In genomic region chr5:119452060-119452372, GRCh38 we compare ENCODE assay signal across 8 cellular contexts. TPM values are rescaled to one million over a fixed set of nuclear protein-coding genes. Genes with fewer than 3 reads are reported as not detected.
DNase-seq lines count a peak whose midpoint lies in the region; ATAC-seq and TF ChIP-seq lines count a peak whose summit lies in the region.

No MANE protein-coding gene starts in this region.

- H3K9me3 ChIP-seq in Caco-2: peaks cover 5% of the 10 kb centered on the region
- H3K9me3 ChIP-seq in OCI-LY3 (ENCODE audit: insufficient read depth, low read length): no peaks in the 10 kb centered on the region

- H3K4me3 ChIP-seq in Caco-2 (ENCODE audit: low read depth, low read length): peak overlapping the region; percentile 62
- H3K4me3 ChIP-seq in OCI-LY3 (ENCODE audit: low read length): peak overlapping the region; percentile 94

- H3K4me2 ChIP-seq in OCI-LY3 (ENCODE audit: low read length): peak overlapping the region; percentile 92

- peaks cover 1% of the 10 kb centered on the region; the same call in 1 of the 2 replicates for H3K36me3 ChIP-seq in Caco-2 (ENCODE audit: control insufficient read depth, insufficient read depth, low read length)
- no peaks in the 10 kb centered on the region for H3K36me3 ChIP-seq in OCI-LY3 (replicated peaks; ENCODE audit: low read depth, low read length)

- no peak for ATAC-seq in sciatic nerve

- H3K4me1 ChIP-seq in Caco-2: peaks cover 12% of the 10 kb centered on the region
- peaks cover 37% of the 10 kb centered on the region for H3K4me1 ChIP-seq in OCI-LY3 (ENCODE audit: low read length)

- TF ChIP-seq POLR2A in erythroblast (IDR thresholded peaks at IDR 0.05; ENCODE audit: low read length): no peak

- DNase-seq in Caco-2: no peak
- no peak for DNase-seq in endothelial cell (ENCODE audit: low spot score)
- no peak for DNase-seq in osteocyte (ENCODE audit: extremely low spot score, unreplicated experiment)
- no peak for DNase-seq in stimulated activated CD4-positive, alpha-beta T cell treated with anti-CD3 and anti-CD28 coated beads, Interleukin-2, amount 100 ng/mL, for 48 hours
- DNase-seq in erythroblast (lab: John Stamatoyannopoulos, UW): no peak
- no peak for DNase-seq in sciatic nerve (ENCODE audit: low spot score)
- no peak for DNase-seq in GM10266 (ENCODE audit: extremely low spot score)

- H2AFZ ChIP-seq in OCI-LY3 (ENCODE audit: low read depth, low read length): peak overlapping the region; percentile 86

- H3K36me3 Mint-ChIP-seq in Caco-2 (ENCODE audit: insufficient read depth, unreplicated experiment) (peaks cover 31% of the 10 kb centered on the region), endothelial cell (ENCODE audit: low read depth, unreplicated experiment) (peaks cover 15% of the 10 kb centered on the region), osteocyte (ENCODE audit: unreplicated experiment) (peaks cover 7% of the 10 kb centered on the region)

- TF ChIP-seq CTCF in Caco-2 (IDR thresholded peaks at IDR 0.05; ENCODE audit: insufficient read depth in 1 of 2, low read depth in 1 of 2, low read length in 1 of 2, severe bottlenecking in 1 of 2, unreplicated experiment in 1 of 2): no peak
- TF ChIP-seq CTCF in OCI-LY3 (IDR thresholded peaks at IDR 0.05; ENCODE audit: low read depth, low read length): no peak
- TF ChIP-seq CTCF in endothelial cell (IDR thresholded peaks at IDR 0.05; ENCODE audit: unreplicated experiment): no peak
- no peak for TF ChIP-seq CTCF in osteocyte (IDR thresholded peaks at IDR 0.05)
- TF ChIP-seq CTCF in GM10266 (IDR thresholded peaks at IDR 0.05; ENCODE audit: control insufficient read depth, insufficient read depth, low read depth, missing control alignments): no peak

- H3K79me2 ChIP-seq in OCI-LY3 (ENCODE audit: low read length): peaks cover 13% of the 10 kb centered on the region

- H3K27me3 Mint-ChIP-seq in Caco-2 (ENCODE audit: insufficient read depth, unreplicated experiment) (no peaks in the 10 kb centered on the region), endothelial cell (ENCODE audit: unreplicated experiment) (peaks cover 5% of the 10 kb centered on the region), osteocyte (ENCODE audit: unreplicated experiment) (peaks cover 7% of the 10 kb centered on the region)

- no peaks in the 10 kb centered on the region for H4K20me1 ChIP-seq in OCI-LY3 (ENCODE audit: insufficient read depth, low read length)

- no TSS peak for BruUV-seq in Caco-2 (replicated peaks; lab: Mats Ljungman, UMichigan)

- intact Hi-C loops in Caco-2 (cut with micrococcal nuclease; ENCODE audit: unreplicated experiment): loop anchor here (1.0 kb wide), 3 partner anchors 11 to 464 kb away; partner anchors contain the start of gene DTWD2
- intact Hi-C loops in sciatic nerve (cut with DNase I): no loop called here

- H3K4me1 Mint-ChIP-seq in Caco-2 (ENCODE audit: low read depth, unreplicated experiment) (peaks cover 7% of the 10 kb centered on the region), endothelial cell (ENCODE audit: unreplicated experiment) (peaks cover 7% of the 10 kb centered on the region), osteocyte (ENCODE audit: unreplicated experiment) (peaks cover 10% of the 10 kb centered on the region)

- peak overlapping the region; percentile 96 for H3K4me3 Mint-ChIP-seq in Caco-2 (ENCODE audit: unreplicated experiment)
- peak overlapping the region; percentile 96 for H3K4me3 Mint-ChIP-seq in endothelial cell (ENCODE audit: unreplicated experiment)
- peak overlapping the region; percentile 95 for H3K4me3 Mint-ChIP-seq in osteocyte (ENCODE audit: unreplicated experiment)

- POLR2A ChIA-PET in Caco-2 (lab: Charles Lee): interaction anchor here (0.6 kb wide), 1 partner anchor 184 kb away, joined by 4 read pairs; no protein-coding TSS in a partner anchor

- peak overlapping the region; percentile 73 for H3K9ac ChIP-seq in OCI-LY3 (ENCODE audit: low read length)

- H3K27ac Mint-ChIP-seq in Caco-2 (ENCODE audit: unreplicated experiment): peak overlapping the region; percentile 97
- peak overlapping the region; percentile 48 for H3K27ac Mint-ChIP-seq in endothelial cell (ENCODE audit: unreplicated experiment)
- H3K27ac Mint-ChIP-seq in osteocyte (ENCODE audit: unreplicated experiment): no peak overlapping the region

- H3K9me3 Mint-ChIP-seq in Caco-2 (ENCODE audit: unreplicated experiment) (peaks cover 21% of the 10 kb centered on the region), endothelial cell (ENCODE audit: unreplicated experiment) (peaks cover 7% of the 10 kb centered on the region), osteocyte (ENCODE audit: unreplicated experiment) (peaks cover 15% of the 10 kb centered on the region)

- H3K27ac ChIP-seq in OCI-LY3 (ENCODE audit: low read length): no peak overlapping the region

- CTCF ChIA-PET in Caco-2 (lab: Charles Lee): no interaction called here

- H3K27me3 ChIP-seq in Caco-2 (replicated peaks; ENCODE audit: control insufficient read depth, insufficient read depth, low read length) (no peaks in the 10 kb centered on the region), OCI-LY3 (ENCODE audit: low read depth, low read length) (no peaks in the 10 kb centered on the region)

RNA-seq across cellular contexts. Expression of gene HSD17B4, which starts 0.3 kb away (rescaled TPM):
- total RNA-seq in Caco-2 (2022) (172 and 175 TPM in 2 replicates), endothelial cell (ENCODE audit: unreplicated experiment) (160 TPM), osteocyte (100 and 127 TPM in 2 replicates), sciatic nerve (182 TPM)
